In genomic region chr1:228393268-228393699, GRCh38 we compare ENCODE assay signal across 1 cellular context.
TF ChIP-seq lines count a peak whose summit lies in the region.

No MANE protein-coding gene starts in this region.

TF ChIP-seq in GM12878, 131 proteins besides CTCF, POLR2A, EP300 and RAD21 (continued from another document):
- TF ChIP-seq ZNF592 (IDR thresholded peaks at IDR 0.05) = no peak
